ENCODE assay signal across 1 cellular context in genomic region chr17:79325707-79326106, GRCh38.
TF ChIP-seq lines count a peak whose summit lies in the region.

No MANE protein-coding gene starts in this region.

TF ChIP-seq in K562, 482 proteins besides CTCF, POLR2A, EP300 and RAD21 (continued from another document):
- TF ChIP-seq, protein P1, sequence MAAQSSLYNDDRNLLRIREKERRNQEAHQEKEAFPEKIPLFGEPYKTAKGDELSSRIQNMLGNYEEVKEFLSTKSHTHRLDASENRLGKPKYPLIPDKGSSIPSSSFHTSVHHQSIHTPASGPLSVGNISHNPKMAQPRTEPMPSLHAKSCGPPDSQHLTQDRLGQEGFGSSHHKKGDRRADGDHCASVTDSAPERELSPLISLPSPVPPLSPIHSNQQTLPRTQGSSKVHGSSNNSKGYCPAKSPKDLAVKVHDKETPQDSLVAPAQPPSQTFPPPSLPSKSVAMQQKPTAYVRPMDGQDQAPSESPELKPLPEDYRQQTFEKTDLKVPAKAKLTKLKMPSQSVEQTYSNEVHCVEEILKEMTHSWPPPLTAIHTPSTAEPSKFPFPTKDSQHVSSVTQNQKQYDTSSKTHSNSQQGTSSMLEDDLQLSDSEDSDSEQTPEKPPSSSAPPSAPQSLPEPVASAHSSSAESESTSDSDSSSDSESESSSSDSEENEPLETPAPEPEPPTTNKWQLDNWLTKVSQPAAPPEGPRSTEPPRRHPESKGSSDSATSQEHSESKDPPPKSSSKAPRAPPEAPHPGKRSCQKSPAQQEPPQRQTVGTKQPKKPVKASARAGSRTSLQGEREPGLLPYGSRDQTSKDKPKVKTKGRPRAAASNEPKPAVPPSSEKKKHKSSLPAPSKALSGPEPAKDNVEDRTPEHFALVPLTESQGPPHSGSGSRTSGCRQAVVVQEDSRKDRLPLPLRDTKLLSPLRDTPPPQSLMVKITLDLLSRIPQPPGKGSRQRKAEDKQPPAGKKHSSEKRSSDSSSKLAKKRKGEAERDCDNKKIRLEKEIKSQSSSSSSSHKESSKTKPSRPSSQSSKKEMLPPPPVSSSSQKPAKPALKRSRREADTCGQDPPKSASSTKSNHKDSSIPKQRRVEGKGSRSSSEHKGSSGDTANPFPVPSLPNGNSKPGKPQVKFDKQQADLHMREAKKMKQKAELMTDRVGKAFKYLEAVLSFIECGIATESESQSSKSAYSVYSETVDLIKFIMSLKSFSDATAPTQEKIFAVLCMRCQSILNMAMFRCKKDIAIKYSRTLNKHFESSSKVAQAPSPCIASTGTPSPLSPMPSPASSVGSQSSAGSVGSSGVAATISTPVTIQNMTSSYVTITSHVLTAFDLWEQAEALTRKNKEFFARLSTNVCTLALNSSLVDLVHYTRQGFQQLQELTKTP (IDR thresholded peaks at IDR 0.05; ENCODE audit: low read depth in 1 of 2, partially characterized antibody in 2 of 2) = peak in 1 of 2 experiments; percentile 71
- TF ChIP-seq ETV1 (tag; conservative IDR thresholded peaks at IDR 0.05; ENCODE audit: low read depth) (0 out of 2 replicates have a peak, but pooled peaks have one; percentile 23), MEIS2 (IDR thresholded peaks at IDR 0.05; ENCODE audit: partially characterized antibody) (peak; percentile 73)
